Comparison of ENCODE assay signal across 8 cellular contexts in the genomic region with DNA sequence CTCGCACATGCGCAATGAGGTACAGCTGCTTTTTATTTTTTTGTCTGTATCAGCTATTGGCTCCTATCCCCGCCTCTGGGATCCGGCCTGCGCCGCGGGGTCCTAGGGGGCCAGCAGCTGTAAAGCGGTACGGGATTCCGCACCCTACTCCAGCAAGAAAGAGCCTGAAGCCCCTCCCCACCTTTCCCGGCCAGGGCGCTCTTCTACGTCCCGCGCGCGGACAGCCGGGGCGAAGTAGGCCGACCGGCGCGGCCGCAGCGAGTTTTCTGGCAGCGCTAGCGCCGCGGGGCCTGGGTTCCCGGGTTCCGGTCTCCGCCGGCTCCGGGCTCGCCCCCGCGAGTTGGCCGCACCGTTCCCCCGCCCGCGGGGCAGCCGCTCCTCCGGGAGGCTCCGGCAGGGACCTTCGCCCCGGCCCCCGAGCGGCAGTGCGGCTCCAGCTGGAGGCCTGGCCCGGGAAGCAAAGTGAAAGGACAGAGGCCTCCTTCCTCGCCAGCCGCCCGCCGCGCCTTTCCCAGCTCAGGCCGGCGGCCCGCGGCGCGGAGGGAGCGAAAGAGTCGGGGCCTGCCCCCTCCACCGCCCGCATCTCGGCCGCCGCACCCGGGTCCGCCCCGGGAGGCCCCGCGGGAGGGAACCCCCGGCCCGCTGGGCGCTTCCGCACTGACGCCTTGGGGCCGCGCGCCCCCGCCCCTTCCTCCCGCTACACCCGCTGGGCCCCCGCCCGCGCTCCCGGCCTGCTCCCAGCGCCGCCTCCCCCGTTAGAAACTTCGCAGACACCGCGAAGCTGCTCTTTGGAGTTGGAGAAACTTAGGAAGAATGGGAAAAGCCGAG. TPM values are rescaled to one million over a fixed set of nuclear protein-coding genes. Genes with fewer than 3 reads are reported as not detected.
DNase-seq lines count a peak whose midpoint lies in the region; ATAC-seq and TF ChIP-seq lines count a peak whose summit lies in the region.

No MANE protein-coding gene starts in this region.

- TF ChIP-seq CTCF in fibroblast of villous mesenchyme (IDR thresholded peaks at IDR 0.05; ENCODE audit: insufficient read depth, low read depth, low read length) (no peak), nephron (IDR thresholded peaks at IDR 0.05; ENCODE audit: unreplicated experiment in 3 of 3) (no peak)

- H3K27me3 Mint-ChIP-seq in nephron (ENCODE audit: low read depth), result peaks cover 95% of the 10 kb centered on the region

- peaks cover 41% of the 10 kb centered on the region for H3K4me1 Mint-ChIP-seq in nephron

- peak overlapping the region; percentile 74 for H3K4me3 ChIP-seq in fibroblast of villous mesenchyme (ENCODE audit: low read depth, low read length)

- peak overlapping the region; percentile 79 to 96 (median 92) for H3K27ac Mint-ChIP-seq in nephron

- DNase-seq in CMK (ENCODE audit: low read depth) (peak; percentile 57), GM19238 (ENCODE audit: insufficient read length, low spot score) (peak; percentile 67), NOMO-1 treated with dmso at 0.1 percent for 144 hours (lab: John Stamatoyannopoulos, UW; ENCODE audit: unreplicated experiment) (peak; percentile 39), activated gamma-delta T cell (lab: John Stamatoyannopoulos, UW) (peak; percentile 55), fibroblast of villous mesenchyme (ENCODE audit: low read depth) (peak; percentile 48), NCI-H524 treated with DMSO at 0.1 percent for 48 hours (lab: John Stamatoyannopoulos, UW) (no peak)

- H3K4me3 Mint-ChIP-seq in nephron, result peak overlapping the region; percentile 88 to 93 (median 88)

- peak; percentile 39 for ATAC-seq in HG03196 (IDR thresholded peaks at IDR 0.05; ENCODE audit: unreplicated experiment)

- no peaks in the 10 kb centered on the region for H3K36me3 Mint-ChIP-seq in nephron (ENCODE audit: low read depth)

- no peaks in the 10 kb centered on the region for H3K9me3 Mint-ChIP-seq in nephron

RNA-seq across cellular contexts. Expression of gene SPAG6, which starts 4.7 kb away (rescaled TPM):
- total RNA-seq in fibroblast of villous mesenchyme, result not detected in 2 replicates

RNA-seq across cellular contexts. Expression of gene BMI1, which starts 19.7 kb away (rescaled TPM):
- total RNA-seq in fibroblast of villous mesenchyme, result 43.2 and 49.0 TPM in 2 replicates

RNA-seq across cellular contexts. Expression of gene COMMD3, which starts 24.4 kb away (rescaled TPM):
- total RNA-seq in fibroblast of villous mesenchyme, result 32.9 and 38.4 TPM in 2 replicates
